Comparison of ENCODE assay signal across 14 cellular contexts in the genomic region with DNA sequence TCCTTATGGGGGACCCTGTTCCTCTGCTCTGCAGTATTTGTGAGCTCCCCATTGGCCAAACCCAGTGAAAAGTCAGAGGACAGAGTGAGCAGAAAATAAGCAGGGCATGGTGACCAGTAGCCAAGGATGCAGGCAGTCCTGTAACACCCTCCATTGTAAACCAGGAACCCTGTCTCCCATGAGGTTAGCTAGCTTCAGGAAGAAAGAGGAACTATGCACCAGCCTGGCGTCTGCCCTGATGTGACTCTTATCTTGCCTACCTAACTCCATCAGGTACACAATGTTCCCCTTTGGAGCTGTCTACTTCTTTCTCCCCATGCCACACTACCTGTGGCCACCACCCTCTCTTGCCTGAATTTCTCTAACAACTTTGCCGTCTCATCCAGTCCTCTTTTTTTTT.
DNase-seq lines count a peak whose midpoint lies in the region; ATAC-seq and TF ChIP-seq lines count a peak whose summit lies in the region.
"Had no signal": no experiment of that assay in that cellular context is flagged by ENCODE, and none has a peak within 500 bp of the region (broad histone marks: within the 10 kb centered on the region; RNA-seq: fewer than 3 reads in every experiment).

No MANE protein-coding gene starts in this region.

- H3K18ac ChIP-seq in trophoblast cell (ENCODE audit: low read length): no peak overlapping the region

- DNase-seq in OCI-M1 (lab: John Stamatoyannopoulos, UW) (peak; percentile 24), trophoblast cell (no peak), WERI-Rb-1 (no peak), SW 1271 (lab: John Stamatoyannopoulos, UW) (no peak)
- DNase-seq: activated T-cell treated with anti-CD3 and anti-CD28 coated beads, Interleukin-2, amount 50 U/mL, for 24 hours; C1 segment of cervical spinal cord; NCI-H1092 treated with DMSO at 0.1 percent for 48 hours; NCI-H446 treated with DMSO at 0.1 percent for 48 hours had no signal

- peaks cover 16 to 17% of the 10 kb centered on the region in 2 experiments for H3K4me1 ChIP-seq in trophoblast cell (ENCODE audit: control insufficient read depth in 1 of 2, insufficient read depth in 2 of 2, low read length in 2 of 2)
- H3K4me1 ChIP-seq: esophagus muscularis mucosa, neural progenitor cell, SJSA1 had no signal

- H2BK120ac ChIP-seq in trophoblast cell (ENCODE audit: insufficient read depth, low read length, poor library complexity): no peak overlapping the region

- ATAC-seq in GM19035 (IDR thresholded peaks at IDR 0.05; ENCODE audit: unreplicated experiment): peak; percentile 16
- peak; percentile 21 for ATAC-seq in HG02759 (IDR thresholded peaks at IDR 0.05; ENCODE audit: unreplicated experiment)
- ATAC-seq in HG03460 (IDR thresholded peaks at IDR 0.05; ENCODE audit: unreplicated experiment): no peak

- peaks cover 13% of the 10 kb centered on the region for H3K79me1 ChIP-seq in trophoblast cell (ENCODE audit: low read length)

- no peak for TF ChIP-seq CTCF in WERI-Rb-1 (IDR thresholded peaks at IDR 0.05; ENCODE audit: low read depth, low read length)

- no peak overlapping the region for H4K12ac ChIP-seq in trophoblast cell (ENCODE audit: low read depth, low read length)

- H3K27me3 ChIP-seq in trophoblast cell (ENCODE audit: insufficient read depth, low read length): no peaks in the 10 kb centered on the region
- no peaks in the 10 kb centered on the region for H3K27me3 ChIP-seq in WERI-Rb-1 (ENCODE audit: insufficient read depth, low read depth, severe bottlenecking)
- H3K27me3 ChIP-seq: esophagus muscularis mucosa, neural progenitor cell had no signal

- H3K4me2 ChIP-seq in trophoblast cell (ENCODE audit: low read length): no peak overlapping the region
- H3K4me2 ChIP-seq: neural progenitor cell had no signal

- H3K4me3 ChIP-seq in trophoblast cell (ENCODE audit: low read depth, low read length): no peak overlapping the region
- H3K4me3 ChIP-seq in WERI-Rb-1 (ENCODE audit: low read depth, low read length): no peak overlapping the region
- H3K4me3 ChIP-seq: esophagus muscularis mucosa, neural progenitor cell, SJSA1 had no signal

- H3K9ac ChIP-seq in trophoblast cell (ENCODE audit: low read length): no peak overlapping the region
- H3K9ac ChIP-seq: neural progenitor cell had no signal

- H4K91ac ChIP-seq in trophoblast cell (ENCODE audit: low read depth, low read length): peak overlapping the region; percentile 15

- H3K23ac ChIP-seq in trophoblast cell (ENCODE audit: low read length): no peak overlapping the region

- H3K14ac ChIP-seq in trophoblast cell (ENCODE audit: low read length): peak overlapping the region; percentile 31

- WGBS in trophoblast cell (ENCODE audit: extremely low coverage, insufficient coverage, insufficient read length): no CpG with 5 or more reads among the region's 2 CpGs

- H2BK12ac ChIP-seq in trophoblast cell (ENCODE audit: low read length): peak overlapping the region; percentile 45

- H3K79me2 ChIP-seq in trophoblast cell (ENCODE audit: control insufficient read depth, insufficient read depth, low read length, poor library complexity): peaks cover 2% of the 10 kb centered on the region

- H2AK5ac ChIP-seq in trophoblast cell (ENCODE audit: low read length): peak overlapping the region; percentile 49

- no peaks in the 10 kb centered on the region for H3K36me3 ChIP-seq in trophoblast cell (ENCODE audit: control insufficient read depth in 1 of 2, insufficient read depth in 2 of 2, low read length in 2 of 2)
- H3K36me3 ChIP-seq in WERI-Rb-1: no peaks in the 10 kb centered on the region
- H3K36me3 ChIP-seq: esophagus muscularis mucosa, neural progenitor cell, SJSA1 had no signal

- H4K8ac ChIP-seq in trophoblast cell (ENCODE audit: low read depth, low read length): peak overlapping the region; percentile 13

- H3K9me3 ChIP-seq in trophoblast cell (ENCODE audit: insufficient read depth, low read depth, low read length) (no peaks in the 10 kb centered on the region), WERI-Rb-1 (ENCODE audit: severe bottlenecking) (no peaks in the 10 kb centered on the region)
- H3K9me3 ChIP-seq: esophagus muscularis mucosa, SJSA1 had no signal

- no peak overlapping the region for H3K27ac ChIP-seq in trophoblast cell (ENCODE audit: low read depth, low read length)
- no peak overlapping the region for H3K27ac ChIP-seq in WERI-Rb-1
- H3K27ac ChIP-seq: esophagus muscularis mucosa, neural progenitor cell, SJSA1 had no signal

- no peak overlapping the region for H2AFZ ChIP-seq in trophoblast cell (ENCODE audit: insufficient read depth, low read length, poor library complexity)
- H2AFZ ChIP-seq: neural progenitor cell had no signal

- no peak overlapping the region for H2BK5ac ChIP-seq in trophoblast cell (ENCODE audit: low read depth, low read length, poor library complexity)

- no peak overlapping the region for H3K4ac ChIP-seq in trophoblast cell (ENCODE audit: low read depth, low read length)
